ENCODE assay signal across 9 cellular contexts in the genomic region with DNA sequence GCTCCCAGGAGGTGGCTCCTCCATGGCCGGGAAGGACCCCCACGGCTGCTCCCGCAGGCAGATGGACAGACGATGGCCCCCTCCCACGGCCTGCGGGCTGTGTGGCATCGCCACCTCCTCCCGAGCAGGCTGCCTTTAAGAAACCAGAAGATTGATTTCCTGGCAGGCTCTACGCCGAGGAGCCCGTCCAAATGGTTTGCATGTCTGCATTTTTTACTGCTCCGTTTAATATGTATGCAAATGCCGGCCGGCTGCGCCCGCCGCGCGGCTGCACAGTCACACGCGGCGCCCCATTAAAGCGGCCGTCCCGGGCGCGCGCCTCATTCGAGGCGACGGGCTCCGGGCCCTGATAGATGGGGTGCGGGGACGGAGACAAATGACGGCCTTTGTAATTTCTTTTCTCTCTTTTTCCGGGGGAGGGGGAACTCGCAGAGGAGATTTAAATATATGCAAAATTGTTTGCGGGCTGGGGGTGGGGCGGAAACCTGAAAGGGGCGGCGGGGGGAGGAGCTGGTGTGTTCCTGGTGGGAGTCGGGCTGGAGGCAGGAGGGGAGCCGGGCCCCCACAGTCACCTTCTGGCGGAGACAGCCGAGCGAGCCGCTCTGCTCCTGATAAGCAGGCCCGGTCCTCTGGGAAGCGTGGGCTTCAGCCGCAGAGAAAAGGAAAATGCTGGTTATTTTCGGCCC.
A peak's percentile ranks its signal among the peaks of the same experiment; 100 is the strongest.
DNase-seq lines count a peak whose midpoint lies in the region; ATAC-seq and TF ChIP-seq lines count a peak whose summit lies in the region.
"Had no signal": no experiment of that assay in that cellular context is flagged by ENCODE, and none has a peak within 500 bp of the region (broad histone marks: within the 10 kb centered on the region; RNA-seq: fewer than 3 reads in every experiment).

No MANE protein-coding gene starts in this region.

- H3K4me1 ChIP-seq in duodenal mucosa (ENCODE audit: control insufficient read depth in 1 of 2, insufficient read depth in 2 of 2, low read length in 2 of 2) (peaks cover 33 to 35% of the 10 kb centered on the region in 2 donors), muscle layer of duodenum (ENCODE audit: control insufficient read depth in 1 of 2, insufficient read depth in 2 of 2, low read length in 2 of 2) (peaks cover 13 to 29% of the 10 kb centered on the region in 2 donors), PC-9 (replicated peaks; ENCODE audit: insufficient read depth) (peaks cover 40% of the 10 kb centered on the region)

- CTCF ChIA-PET in PC-9 (lab: Charles Lee), result no interaction called here

- H3K27me3 ChIP-seq in duodenal mucosa (ENCODE audit: control insufficient read depth in 1 of 2, insufficient read depth in 2 of 2, low read length in 2 of 2) (peaks cover 3 to 9% of the 10 kb centered on the region in 2 donors), muscle layer of duodenum (ENCODE audit: low read depth, low read length) (no peaks in the 10 kb centered on the region), PC-9 (ENCODE audit: insufficient read depth, low read depth) (no peaks in the 10 kb centered on the region)
- H3K27me3 ChIP-seq: pancreas had no signal

- ATAC-seq in HG03135 (IDR thresholded peaks at IDR 0.05; ENCODE audit: unreplicated experiment), result no peak
- ATAC-seq: pancreas had no signal

- no peaks in the 10 kb centered on the region for H4K20me1 ChIP-seq in PC-9 (ENCODE audit: insufficient read depth)

- peaks cover 30% of the 10 kb centered on the region for H3K4me1 Mint-ChIP-seq in type B pancreatic cell (ENCODE audit: unreplicated experiment)

- H3K4me3 ChIP-seq in duodenal mucosa (ENCODE audit: low read depth in 1 of 2, low read length in 2 of 2) (peak overlapping the region; percentile 51 to 68), muscle layer of duodenum (ENCODE audit: low read depth in 1 of 2, low read length in 2 of 2) (peak overlapping the region; percentile 44 to 58), PC-9 (no peak overlapping the region)

- H3K36me3 Mint-ChIP-seq in type B pancreatic cell, result no peaks in the 10 kb centered on the region

- peak overlapping the region; percentile 83 for H3K4me3 Mint-ChIP-seq in type B pancreatic cell

- no peaks in the 10 kb centered on the region for H3K9me2 ChIP-seq in PC-9 (ENCODE audit: insufficient read depth)

- peak overlapping the region; percentile 96 for H3K27ac ChIP-seq in VCaP
- peak overlapping the region; percentile 25 for H3K27ac ChIP-seq in duodenal mucosa (ENCODE audit: low read depth, low read length)
- peak overlapping the region; percentile 76 for H3K27ac ChIP-seq in muscle layer of duodenum (ENCODE audit: low read length)
- no peak overlapping the region for H3K27ac ChIP-seq in PC-9

- no peaks in the 10 kb centered on the region for H3K9me3 Mint-ChIP-seq in type B pancreatic cell

- no peaks in the 10 kb centered on the region for H3K27me3 Mint-ChIP-seq in type B pancreatic cell

- H3K27ac Mint-ChIP-seq in type B pancreatic cell, result peak overlapping the region; percentile 82

- DNase-seq in ELF-1 (ENCODE audit: low read depth, low spot score) (peak; percentile 77), type B pancreatic cell (ENCODE audit: extremely low spot score, unreplicated experiment) (no peak), glomerular visceral epithelial cell (ENCODE audit: extremely low spot score) (no peak), PC-9 (no peak)

- POLR2A ChIA-PET in PC-9 (lab: Charles Lee; ENCODE audit: unreplicated experiment), result no interaction called here

- peak overlapping the region in 1 of 2 donors; percentile 43 for H3K9ac ChIP-seq in duodenal mucosa (ENCODE audit: low read depth in 1 of 2, low read length in 2 of 2)

- H3K79me2 ChIP-seq in PC-9 (ENCODE audit: low read depth), result no peaks in the 10 kb centered on the region

- no peak overlapping the region for H2AFZ ChIP-seq in PC-9

- no peaks in the 10 kb centered on the region for H3K36me3 ChIP-seq in duodenal mucosa (ENCODE audit: control insufficient read depth in 1 of 2, insufficient read depth in 2 of 2, low read length in 2 of 2)
- no peaks in the 10 kb centered on the region for H3K36me3 ChIP-seq in muscle layer of duodenum (ENCODE audit: control insufficient read depth in 1 of 2, insufficient read depth in 2 of 2, low read length in 2 of 2)
- no peaks in the 10 kb centered on the region for H3K36me3 ChIP-seq in PC-9 (ENCODE audit: low read depth)
- H3K36me3 ChIP-seq: pancreas had no signal

- BruUV-seq in PC-9 (replicated peaks; lab: Mats Ljungman, UMichigan), result no TSS peak

- no peak overlapping the region for H3K4me2 ChIP-seq in PC-9

- TF ChIP-seq CTCF in VCaP (conservative IDR thresholded peaks at IDR 0.05) (no peak), type B pancreatic cell (conservative IDR thresholded peaks at IDR 0.05) (no peak), PC-9 (conservative IDR thresholded peaks at IDR 0.05) (no peak)

- H3F3A ChIP-seq in PC-9 (ENCODE audit: insufficient read depth, low read depth), result peaks cover 34% of the 10 kb centered on the region

- H3K9me3 ChIP-seq in duodenal mucosa (ENCODE audit: control insufficient read depth in 1 of 2, low read length in 2 of 2), result no peaks in the 10 kb centered on the region
- no peaks in the 10 kb centered on the region for H3K9me3 ChIP-seq in muscle layer of duodenum (ENCODE audit: control insufficient read depth in 1 of 2, low read length in 2 of 2)
- no peaks in the 10 kb centered on the region for H3K9me3 ChIP-seq in PC-9 (ENCODE audit: insufficient read depth, low read depth)
- H3K9me3 ChIP-seq: pancreas had no signal

- intact Hi-C loops in PC-9 (cut with micrococcal nuclease; ENCODE audit: unreplicated experiment), result no loop called here
